23 cellular contexts compared by ENCODE assay signal in the genomic region with DNA sequence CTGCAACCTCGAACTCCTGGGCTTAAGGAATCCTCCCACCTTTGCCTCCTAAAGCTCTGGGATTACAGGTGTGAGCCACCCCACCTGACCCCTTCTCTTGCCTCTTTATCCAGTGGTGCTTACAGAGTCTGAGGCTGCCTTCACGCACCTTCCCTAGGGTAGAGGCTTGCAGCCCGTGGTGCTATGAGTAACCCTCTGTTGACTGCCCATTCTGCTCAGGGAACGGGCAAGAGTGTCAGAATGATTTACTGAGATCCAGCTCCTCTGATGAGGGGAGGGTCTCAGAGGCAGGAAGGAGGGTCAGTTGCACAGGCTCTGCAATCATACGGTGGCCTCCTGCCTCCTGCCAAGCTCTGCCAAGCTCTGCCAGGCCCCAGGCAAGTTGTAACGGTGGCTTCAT.
"Had no signal": no experiment of that assay in that cellular context is flagged by ENCODE, and none has a peak within 500 bp of the region (broad histone marks: within the 10 kb centered on the region; RNA-seq: fewer than 3 reads in every experiment).

No MANE protein-coding gene starts in this region.

- H3K27ac ChIP-seq: epithelial cell of prostate, esophagus muscularis mucosa, gastrocnemius medialis, heart right ventricle, left ventricle myocardium inferior, neural progenitor cell, pancreas, tibial artery, upper lobe of right lung had no signal

- FAIRE-seq: islet of Langerhans, pancreas had no signal

- H3K4me3 Mint-ChIP-seq: central memory CD8-positive, alpha-beta T cell; natural killer cell; neural progenitor cell; stimulated activated memory B cell treated with anti-CD40 and anti-IgM and Interleukin-4, amounts not matched to agents 10 μg/mL and 1 μg/mL and 100 μg/mL, for 72 hours; stimulated activated naive CD8-positive, alpha-beta T cell treated with anti-CD3 and anti-CD28 coated beads, Interleukin-15, Interleukin-2, amounts not matched to agents 100 ng/mL and 50 ng/mL, for 24 hours had no signal

- H3K4me2 ChIP-seq: neural progenitor cell had no signal

- H3K9me3 ChIP-seq: esophagus muscularis mucosa, gastrocnemius medialis, heart right ventricle, left ventricle myocardium inferior, pancreas, tibial artery, upper lobe of right lung had no signal

- H2AFZ ChIP-seq: neural progenitor cell had no signal

- H3K4me1 Mint-ChIP-seq: central memory CD8-positive, alpha-beta T cell; natural killer cell; stimulated activated memory B cell treated with anti-CD40 and anti-IgM and Interleukin-4, amounts not matched to agents 10 μg/mL and 1 μg/mL and 100 μg/mL, for 72 hours had no signal

- H3K4me3 ChIP-seq: esophagus muscularis mucosa, gastrocnemius medialis, heart right ventricle, left ventricle myocardium inferior, lung, neural progenitor cell, pancreas, tibial artery, upper lobe of right lung had no signal

- H3K36me3 Mint-ChIP-seq: natural killer cell; neural progenitor cell; stimulated activated memory B cell treated with anti-CD40 and anti-IgM and Interleukin-4, amounts not matched to agents 10 μg/mL and 1 μg/mL and 100 μg/mL, for 72 hours had no signal

- ATAC-seq: gastrocnemius medialis; heart right ventricle; natural killer cell; pancreas; right cardiac atrium; stimulated activated memory B cell treated with anti-CD40 and anti-IgM and Interleukin-4, amounts not matched to agents 10 μg/mL and 1 μg/mL and 100 μg/mL, for 72 hours; upper lobe of right lung had no signal

- H3K27ac Mint-ChIP-seq: natural killer cell; neural progenitor cell; progenitor cell of endocrine pancreas; stimulated activated memory B cell treated with anti-CD40 and anti-IgM and Interleukin-4, amounts not matched to agents 10 μg/mL and 1 μg/mL and 100 μg/mL, for 72 hours; stimulated activated naive CD8-positive, alpha-beta T cell treated with anti-CD3 and anti-CD28 coated beads, Interleukin-15, Interleukin-2, amounts not matched to agents 100 ng/mL and 50 ng/mL, for 24 hours had no signal

- H3K36me3 ChIP-seq: esophagus muscularis mucosa, gastrocnemius medialis, heart right ventricle, left ventricle myocardium inferior, neural progenitor cell, pancreas, tibial artery, upper lobe of right lung had no signal

- DNase-seq: cortex of kidney; effector memory CD4-positive, alpha-beta T cell; gastrocnemius medialis; heart right ventricle; hypothalamus; left ventricle myocardium inferior; natural killer cell; occipital lobe; pancreas; right cardiac atrium; stimulated activated CD4-positive, alpha-beta T cell treated with anti-CD3 and anti-CD28 coated beads, Interleukin-4, amount 100 ng/mL, for 1 hour; stimulated activated CD8-positive, alpha-beta memory T cell treated with anti-CD3 and anti-CD28 coated beads, Interleukin-4, amount 100 ng/mL, for 48 hours; upper lobe of right lung had no signal

- H3K4me1 ChIP-seq: esophagus muscularis mucosa, gastrocnemius medialis, heart right ventricle, left ventricle myocardium inferior, pancreas had no signal

- H3K9ac ChIP-seq: neural progenitor cell had no signal

- H3K9me3 Mint-ChIP-seq: neural progenitor cell; stimulated activated naive CD8-positive, alpha-beta T cell treated with anti-CD3 and anti-CD28 coated beads, Interleukin-15, Interleukin-2, amounts not matched to agents 100 ng/mL and 50 ng/mL, for 24 hours had no signal

- H3K27me3 ChIP-seq: gastrocnemius medialis, neural progenitor cell, pancreas, upper lobe of right lung had no signal
